ENCODE assay signal across 14 cellular contexts in the genomic region with DNA sequence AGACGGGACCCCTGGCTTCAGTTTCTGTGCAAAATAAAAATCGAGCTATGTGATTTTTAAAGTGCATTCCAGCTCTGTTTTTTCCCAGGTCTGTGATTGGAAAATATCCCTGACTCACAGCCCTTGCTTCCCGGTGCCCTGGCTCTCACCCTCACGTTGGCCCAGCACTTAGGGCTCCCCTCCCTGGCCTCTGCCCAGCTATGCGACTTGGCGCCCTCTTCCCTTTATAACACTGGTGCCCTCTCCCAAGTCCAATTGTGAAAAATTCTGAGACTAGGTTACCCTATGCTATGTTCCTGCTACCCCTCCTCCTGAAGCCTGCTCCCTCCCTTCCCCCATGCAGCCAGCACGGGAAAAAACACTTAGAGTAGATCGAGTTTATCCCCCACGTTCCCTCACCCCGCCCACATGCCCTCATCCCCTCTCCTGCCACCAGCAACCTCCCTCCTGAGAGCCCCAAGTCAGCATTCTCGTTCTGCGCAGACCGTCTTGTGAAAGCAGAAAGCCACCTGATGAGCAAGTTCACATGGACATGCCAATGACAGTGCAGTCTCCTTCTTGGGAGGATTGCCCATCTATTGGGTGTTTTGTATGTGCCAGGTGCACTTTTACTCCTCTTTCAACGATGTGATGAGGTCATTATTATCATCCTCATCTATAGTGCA.
DNase-seq lines count a peak whose midpoint lies in the region; ATAC-seq, FAIRE-seq and TF ChIP-seq lines count a peak whose summit lies in the region.
"Had no signal": no experiment of that assay in that cellular context is flagged by ENCODE, and none has a peak within 500 bp of the region (broad histone marks: within the 10 kb centered on the region; RNA-seq: fewer than 3 reads in every experiment).

No MANE protein-coding gene starts in this region.

- no peaks in the 10 kb centered on the region for H3K79me2 ChIP-seq in HepG2 (ENCODE audit: insufficient read depth, low read length)

- no peak for DNase-seq in HepG2 (ENCODE audit: low spot score)
- DNase-seq in right lobe of liver: no peak
- DNase-seq in dermis blood vessel endothelial cell: peak; percentile 73
- no peak for DNase-seq in nephron progenitor cell
- DNase-seq in CD4-positive, alpha-beta T cell: no peak
- DNase-seq in erythroblast (lab: John Stamatoyannopoulos, UW): no peak
- no peak for DNase-seq in dedifferentiated amniotic fluid mesenchymal stem cell (ENCODE audit: extremely low spot score)
- DNase-seq: activated naive CD8-positive, alpha-beta T cell treated with anti-CD3 and anti-CD28 coated beads, Interleukin-2, amount 10 ng/mL, durations not matched to agents 7 days and 5 days; effector CD8-positive, alpha-beta T cell; naive B cell; NCI-H1694 treated with DMSO at 0.1 percent for 48 hours; stimulated activated CD4-positive, alpha-beta T cell treated with anti-CD3 and anti-CD28 coated beads, Interleukin-4, amount 100 ng/mL, for 24 hours had no signal

- H3K9ac ChIP-seq in HepG2 (ENCODE audit: insufficient read depth, low read depth, low read length): no peak overlapping the region

- 75% methylated on average over 13 of the region's 14 CpGs for WGBS in HepG2 (ENCODE audit: low lambda C conversion rate)
- 46% methylated on average over 14 of the region's 14 CpGs for WGBS in right lobe of liver (ENCODE audit: insufficient coverage, low coverage, low lambda C conversion rate, missing lambda C conversion rate)

- BruUV-seq in HepG2 (replicated peaks; lab: Mats Ljungman, UMichigan): no TSS peak

- no peaks in the 10 kb centered on the region for H3K9me3 ChIP-seq in HepG2 (ENCODE audit: low read length)
- no peaks in the 10 kb centered on the region for H3K9me3 ChIP-seq in right lobe of liver
- no peaks in the 10 kb centered on the region for H3K9me3 ChIP-seq in CD4-positive, alpha-beta T cell (ENCODE audit: control insufficient read depth, low read length)

- H3K27ac Mint-ChIP-seq in nephron progenitor cell: peak overlapping the region; percentile 56
- H3K27ac Mint-ChIP-seq in CD4-positive, alpha-beta T cell: no peak overlapping the region
- H3K27ac Mint-ChIP-seq: activated naive CD8-positive, alpha-beta T cell treated with anti-CD3 and anti-CD28 coated beads, Interleukin-2, amount 10 ng/mL, durations not matched to agents 7 days and 5 days; naive B cell; T-helper 1 cell treated with Interleukin-12 subunit alpha and Interleukin-12 subunit beta and Interleukin-4 antibody, amounts not matched to agents 30 μg/mL and 1 μg/mL, for 36 hours had no signal

- TF ChIP-seq CTCF in HepG2 (CRISPR knock-in tag; IDR thresholded peaks at IDR 0.05) (no peak), right lobe of liver (IDR thresholded peaks at IDR 0.05) (no peak), nephron progenitor cell (IDR thresholded peaks at IDR 0.05) (no peak)
- TF ChIP-seq CTCF in CD4-positive, alpha-beta T cell (IDR thresholded peaks at IDR 0.05): no peak

- CTCF ChIA-PET in HepG2 (lab: Yijun Ruan, JAX; ENCODE audit: low intra/inter-chr PET ratio, low total read pairs): no interaction called here
- CTCF ChIA-PET in CD4-positive, alpha-beta T cell (lab: Charles Lee): no interaction called here

- in situ Hi-C loops in HepG2 (cut with HindIII; ENCODE audit: extremely low pct_ligation_motif_present, low pct_unique_long_range_greater_than_20kb): no loop called here

- TF ChIP-seq EP300 in HepG2 (IDR thresholded peaks at IDR 0.05; ENCODE audit: low read depth in 2 of 2, low read length in 2 of 2): no peak
- no peak for TF ChIP-seq EP300 in HepG2 (CRISPR knock-in tag; IDR thresholded peaks at IDR 0.05; ENCODE audit: borderline replicate concordance)

- peaks cover 31% of the 10 kb centered on the region for H3K4me1 ChIP-seq in HepG2 (ENCODE audit: insufficient read depth, low read length)
- no peaks in the 10 kb centered on the region for H3K4me1 ChIP-seq in right lobe of liver

- no peaks in the 10 kb centered on the region for H3K36me3 Mint-ChIP-seq in nephron progenitor cell (ENCODE audit: low read depth)
- H3K36me3 Mint-ChIP-seq in CD4-positive, alpha-beta T cell (ENCODE audit: low read depth): no peaks in the 10 kb centered on the region
- H3K36me3 Mint-ChIP-seq: activated naive CD8-positive, alpha-beta T cell treated with anti-CD3 and anti-CD28 coated beads, Interleukin-2, amount 10 ng/mL, durations not matched to agents 7 days and 5 days; naive B cell had no signal

- TF ChIP-seq RAD21 in HepG2 (CRISPR knock-in tag; IDR thresholded peaks at IDR 0.05): no peak

- no peak for FAIRE-seq in HepG2 (lab: Jason Lieb, UNC)

- no peak overlapping the region for H2AFZ ChIP-seq in HepG2 (ENCODE audit: low read length)

- POLR2A ChIA-PET in HepG2 (lab: Yijun Ruan, JAX): no interaction called here
- POLR2A ChIA-PET in CD4-positive, alpha-beta T cell (lab: Charles Lee): no interaction called here

- TF ChIP-seq POLR2A in HepG2 (IDR thresholded peaks at IDR 0.05; ENCODE audit: insufficient read depth in 1 of 2, low read depth in 2 of 2, low read length in 2 of 2): no peak
- no peak for TF ChIP-seq POLR2A in right lobe of liver (IDR thresholded peaks at IDR 0.05)
- TF ChIP-seq POLR2A in erythroblast (IDR thresholded peaks at IDR 0.05; ENCODE audit: low read length): no peak

- peaks cover 0 to 4% of the 10 kb centered on the region in 2 experiments; a peak in 2 of 5 replicates for H3K27me3 ChIP-seq in HepG2 (ENCODE audit: control insufficient read depth in 1 of 2, insufficient read depth in 2 of 2, low read length in 2 of 2)
- no peaks in the 10 kb centered on the region for H3K27me3 ChIP-seq in right lobe of liver
- no peaks in the 10 kb centered on the region for H3K27me3 ChIP-seq in CD4-positive, alpha-beta T cell (ENCODE audit: control insufficient read depth, insufficient read depth, low read length)

- H3K9me3 Mint-ChIP-seq in nephron progenitor cell: no peaks in the 10 kb centered on the region
- no peaks in the 10 kb centered on the region for H3K9me3 Mint-ChIP-seq in CD4-positive, alpha-beta T cell
- H3K9me3 Mint-ChIP-seq: activated naive CD8-positive, alpha-beta T cell treated with anti-CD3 and anti-CD28 coated beads, Interleukin-2, amount 10 ng/mL, durations not matched to agents 7 days and 5 days; naive B cell; T-helper 1 cell treated with Interleukin-12 subunit alpha and Interleukin-12 subunit beta and Interleukin-4 antibody, amounts not matched to agents 30 μg/mL and 1 μg/mL, for 36 hours had no signal

- peaks cover 72% of the 10 kb centered on the region for H3K4me1 Mint-ChIP-seq in nephron progenitor cell
- no peaks in the 10 kb centered on the region for H3K4me1 Mint-ChIP-seq in CD4-positive, alpha-beta T cell (ENCODE audit: low read depth)

- H3K36me3 ChIP-seq in HepG2 (replicated peaks in 1 of 2; ENCODE audit: control insufficient read depth in 1 of 2, insufficient read depth in 2 of 2, low read length in 2 of 2) (no peaks in the 10 kb centered on the region), right lobe of liver (no peaks in the 10 kb centered on the region)

- H4K20me1 ChIP-seq in HepG2 (ENCODE audit: insufficient read depth, low read length): no peaks in the 10 kb centered on the region

- no peak overlapping the region for H3K4me2 ChIP-seq in HepG2 (ENCODE audit: low read depth, low read length)

- peaks cover 3% of the 10 kb centered on the region for H3K27me3 Mint-ChIP-seq in nephron progenitor cell (ENCODE audit: low read depth, poor library complexity)
- no peaks in the 10 kb centered on the region for H3K27me3 Mint-ChIP-seq in CD4-positive, alpha-beta T cell
- H3K27me3 Mint-ChIP-seq: naive B cell had no signal

- ATAC-seq in HepG2 (no peak), right lobe of liver (no peak), GM18519 (IDR thresholded peaks at IDR 0.05; ENCODE audit: low FRiP score, unreplicated experiment) (no peak)
- no peak for ATAC-seq in CD4-positive, alpha-beta T cell (ENCODE audit: poor library complexity)

- intact Hi-C loops in HepG2 (cut with micrococcal nuclease; ENCODE audit: unreplicated experiment) (no loop called here), right lobe of liver (cut with DNase I) (no loop called here)
- intact Hi-C loops in CD4-positive, alpha-beta T cell (cut with DNase I, micrococcal nuclease): no loop called here

- peak overlapping the region; percentile 28 for H3K4me3 Mint-ChIP-seq in nephron progenitor cell
- H3K4me3 Mint-ChIP-seq in CD4-positive, alpha-beta T cell: no peak overlapping the region
- H3K4me3 Mint-ChIP-seq: activated naive CD8-positive, alpha-beta T cell treated with anti-CD3 and anti-CD28 coated beads, Interleukin-2, amount 10 ng/mL, durations not matched to agents 7 days and 5 days; naive B cell; T-helper 1 cell treated with Interleukin-12 subunit alpha and Interleukin-12 subunit beta and Interleukin-4 antibody, amounts not matched to agents 30 μg/mL and 1 μg/mL, for 36 hours had no signal

- no peak overlapping the region for H3K4me3 ChIP-seq in HepG2 (replicated peaks in 1 of 3; ENCODE audit: insufficient read depth in 1 of 3, low read depth in 2 of 3, low read length in 3 of 3)
- no peak overlapping the region for H3K4me3 ChIP-seq in right lobe of liver

- H3K27ac ChIP-seq in HepG2 (ENCODE audit: extremely low read length, insufficient read depth, low read length) (no peak overlapping the region), right lobe of liver (no peak overlapping the region)
- no peak overlapping the region for H3K27ac ChIP-seq in CD4-positive, alpha-beta T cell (ENCODE audit: low read depth, low read length)

TF ChIP-seq in HepG2, 621 proteins besides CTCF, POLR2A, EP300 and RAD21:
- TF ChIP-seq FOXK2 (IDR thresholded peaks at IDR 0.05) (no peak), ATF7 (IDR thresholded peaks at IDR 0.05) (peak; percentile 72), ATF7 (CRISPR knock-in tag; IDR thresholded peaks at IDR 0.05) (no peak)
- TF ChIP-seq, protein P1, sequence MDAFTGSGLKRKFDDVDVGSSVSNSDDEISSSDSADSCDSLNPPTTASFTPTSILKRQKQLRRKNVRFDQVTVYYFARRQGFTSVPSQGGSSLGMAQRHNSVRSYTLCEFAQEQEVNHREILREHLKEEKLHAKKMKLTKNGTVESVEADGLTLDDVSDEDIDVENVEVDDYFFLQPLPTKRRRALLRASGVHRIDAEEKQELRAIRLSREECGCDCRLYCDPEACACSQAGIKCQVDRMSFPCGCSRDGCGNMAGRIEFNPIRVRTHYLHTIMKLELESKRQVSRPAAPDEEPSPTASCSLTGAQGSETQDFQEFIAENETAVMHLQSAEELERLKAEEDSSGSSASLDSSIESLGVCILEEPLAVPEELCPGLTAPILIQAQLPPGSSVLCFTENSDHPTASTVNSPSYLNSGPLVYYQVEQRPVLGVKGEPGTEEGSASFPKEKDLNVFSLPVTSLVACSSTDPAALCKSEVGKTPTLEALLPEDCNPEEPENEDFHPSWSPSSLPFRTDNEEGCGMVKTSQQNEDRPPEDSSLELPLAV (CRISPR knock-in tag; conservative IDR thresholded peaks at IDR 0.05; ENCODE audit: low read depth): no peak
